Comparison of ENCODE assay signal across 21 cellular contexts in genomic region chr14:31930070-31930469, GRCh38.
"Had no signal": no experiment of that assay in that cellular context is flagged by ENCODE, and none has a peak within 500 bp of the region (broad histone marks: within the 10 kb centered on the region; RNA-seq: fewer than 3 reads in every experiment).

No MANE protein-coding gene starts in this region.

- H3K27me3 ChIP-seq: body of pancreas, gastroesophageal sphincter, right atrium auricular region, spleen had no signal

- H3K9me3 ChIP-seq: body of pancreas, gastroesophageal sphincter, right atrium auricular region, spleen, thoracic aorta had no signal

- DNase-seq: activated CD4-positive, alpha-beta T cell treated with anti-CD3 and anti-CD28 coated beads for 1 hour; activated CD4-positive, alpha-beta T cell treated with anti-CD3 and anti-CD28 coated beads, Interleukin-2, amount 50 U/mL, for 1 hour; activated CD8-positive, alpha-beta memory T cell treated with anti-CD3 and anti-CD28 coated beads, Interleukin-2, amount 10 ng/mL, durations not matched to agents 7 days and 5 days; activated CD8-positive, alpha-beta T cell treated with anti-CD3 and anti-CD28 coated beads, Interleukin-2, amount 10 ng/mL, durations not matched to agents 7 days and 5 days; activated naive CD4-positive, alpha-beta T cell; activated T-cell treated with anti-CD3 and anti-CD28 coated beads, Interleukin-2, amount 50 U/mL, for 48 hours; anterior cingulate cortex; body of pancreas; effector memory CD8-positive, alpha-beta T cell; hippocampal formation; left colon; naive thymus-derived CD8-positive, alpha-beta T cell; nucleus accumbens; spleen; stimulated activated naive CD8-positive, alpha-beta T cell treated with anti-CD3 and anti-CD28 coated beads, Interleukin-15, Interleukin-2, amounts not matched to agents 100 U/mL and 50 U/mL, for 24 hours had no signal

- FAIRE-seq: urothelium cell line had no signal

- H3K36me3 ChIP-seq: gastroesophageal sphincter, right atrium auricular region, spleen, thoracic aorta had no signal

- ATAC-seq: activated CD8-positive, alpha-beta memory T cell treated with anti-CD3 and anti-CD28 coated beads, Interleukin-2, amount 10 ng/mL, durations not matched to agents 7 days and 5 days; activated CD8-positive, alpha-beta T cell treated with anti-CD3 and anti-CD28 coated beads, Interleukin-2, amount 10 ng/mL, durations not matched to agents 7 days and 5 days; body of pancreas; effector memory CD8-positive, alpha-beta T cell; gastroesophageal sphincter; left colon; naive thymus-derived CD8-positive, alpha-beta T cell had no signal

- H3K79me2 ChIP-seq: parathyroid adenoma had no signal

- H3K27ac ChIP-seq: body of pancreas, coronary artery, parathyroid adenoma, right atrium auricular region, spleen, thoracic aorta had no signal

- H2AFZ ChIP-seq: parathyroid adenoma had no signal

- H3K4me3 ChIP-seq: body of pancreas, coronary artery, gastroesophageal sphincter, right atrium auricular region, spleen, thoracic aorta had no signal

- H3K9ac ChIP-seq: parathyroid adenoma had no signal
